ENCODE assay signal across 1 cellular context in genomic region chr1:211676106-211676583, GRCh38.
A peak's percentile ranks its signal among the peaks of the same experiment; 100 is the strongest.
TF ChIP-seq lines count a peak whose summit lies in the region.

No MANE protein-coding gene starts in this region.

TF ChIP-seq in K562, 482 proteins besides CTCF, POLR2A, EP300 and RAD21 (continued from another document and continues in another):
- no peak for TF ChIP-seq ZNF407 (IDR thresholded peaks at IDR 0.05; ENCODE audit: low read depth)
- TF ChIP-seq BMI1 (IDR thresholded peaks at IDR 0.05; ENCODE audit: low read length), result no peak
- TF ChIP-seq SMARCA5 (IDR thresholded peaks at IDR 0.05), result peak; percentile 64; the same call in 1 of the 2 replicates
- TF ChIP-seq NR2C1 (IDR thresholded peaks at IDR 0.05), result no peak
- no peak for TF ChIP-seq NR2C1 (tag; IDR thresholded peaks at IDR 0.05)
- TF ChIP-seq CLOCK (CRISPR knock-in tag; IDR thresholded peaks at IDR 0.05; ENCODE audit: borderline replicate concordance), result no peak
- no peak for TF ChIP-seq ARID2 (IDR thresholded peaks at IDR 0.05)
- no peak for TF ChIP-seq ARID3A (IDR thresholded peaks at IDR 0.05; ENCODE audit: borderline replicate concordance, low read depth, low read length)
- 0 out of 2 replicates have a peak, but pooled peaks have one; percentile 3 for TF ChIP-seq MAFK (IDR thresholded peaks at IDR 0.05; ENCODE audit: low read length)
- TF ChIP-seq ZNF134 (CRISPR knock-in tag; conservative IDR thresholded peaks at IDR 0.05), result no peak
- no peak for TF ChIP-seq HMGXB4 (CRISPR knock-in tag; IDR thresholded peaks at IDR 0.05)
- TF ChIP-seq ZC3H4 (CRISPR knock-in tag; IDR thresholded peaks at IDR 0.05; ENCODE audit: borderline replicate concordance), result no peak
- TF ChIP-seq ZNF436 (CRISPR knock-in tag; IDR thresholded peaks at IDR 0.05), result no peak
- TF ChIP-seq ESRRA (IDR thresholded peaks at IDR 0.05; ENCODE audit: borderline replicate concordance, low read depth), result no peak; the same call in 1 of the 2 replicates
- no peak for TF ChIP-seq SIN3A (IDR thresholded peaks at IDR 0.05; ENCODE audit: borderline replicate concordance in 2 of 2, control insufficient read depth in 1 of 2, low read depth in 2 of 2, low read length in 2 of 2)
- no peak for TF ChIP-seq PRPF4 (IDR thresholded peaks at IDR 0.05; ENCODE audit: insufficient read depth, low read depth, low read length, poor library complexity, severe bottlenecking)
- no peak for TF ChIP-seq ARHGAP35 (IDR thresholded peaks at IDR 0.05; ENCODE audit: partially characterized antibody)
- TF ChIP-seq TOE1 (IDR thresholded peaks at IDR 0.05; ENCODE audit: borderline replicate concordance), result no peak
- no peak for TF ChIP-seq TOE1 (CRISPR knock-in tag; IDR thresholded peaks at IDR 0.05; ENCODE audit: borderline replicate concordance, low read depth)
- TF ChIP-seq ZNF197 (CRISPR knock-in tag; IDR thresholded peaks at IDR 0.05; ENCODE audit: low read depth), result no peak
- no peak for TF ChIP-seq ZNF140 (CRISPR knock-in tag; IDR thresholded peaks at IDR 0.05)
- TF ChIP-seq FOXO4 (CRISPR knock-in tag; IDR thresholded peaks at IDR 0.05), result no peak
- TF ChIP-seq WHSC1 (IDR thresholded peaks at IDR 0.05; ENCODE audit: low read length), result no peak
- no peak for TF ChIP-seq ATF6 (CRISPR knock-in tag; IDR thresholded peaks at IDR 0.05)
- no peak for TF ChIP-seq OTX1 (CRISPR knock-in tag; IDR thresholded peaks at IDR 0.05)
- TF ChIP-seq ZNF311 (CRISPR knock-in tag; IDR thresholded peaks at IDR 0.05), result no peak
- 0 out of 2 replicates have a peak, but pooled peaks have one; percentile 6 for TF ChIP-seq CTBP1 (IDR thresholded peaks at IDR 0.05; ENCODE audit: borderline replicate concordance)
- TF ChIP-seq ZNF449 (CRISPR knock-in tag; IDR thresholded peaks at IDR 0.05), result no peak
- TF ChIP-seq CREB1 (IDR thresholded peaks at IDR 0.05), result no peak
- no peak for TF ChIP-seq CREB1 (CRISPR knock-in tag; IDR thresholded peaks at IDR 0.05)
- no peak for TF ChIP-seq SIRT6 (IDR thresholded peaks at IDR 0.05; ENCODE audit: low read depth, low read length)
- no peak for TF ChIP-seq PHB (CRISPR knock-in tag; IDR thresholded peaks at IDR 0.05)
- no peak for TF ChIP-seq ZNF253 (CRISPR knock-in tag; conservative IDR thresholded peaks at IDR 0.05)
- no peak for TF ChIP-seq TCF7 (IDR thresholded peaks at IDR 0.05; ENCODE audit: borderline replicate concordance)
- TF ChIP-seq E2F8 (IDR thresholded peaks at IDR 0.05; ENCODE audit: low read depth, partially characterized antibody), result no peak
- no peak for TF ChIP-seq MYBL2 (IDR thresholded peaks at IDR 0.05; ENCODE audit: low read depth)
- no peak for TF ChIP-seq MYBL2 (CRISPR knock-in tag; IDR thresholded peaks at IDR 0.05; ENCODE audit: borderline replicate concordance)
- TF ChIP-seq ZNF507 (tag; conservative IDR thresholded peaks at IDR 0.05), result no peak
- no peak for TF ChIP-seq KHSRP (IDR thresholded peaks at IDR 0.05)
- no peak for TF ChIP-seq ZFP1 (CRISPR knock-in tag; IDR thresholded peaks at IDR 0.05)
- TF ChIP-seq STAG1 (CRISPR knock-in tag; IDR thresholded peaks at IDR 0.05; ENCODE audit: borderline replicate concordance), result no peak
- no peak for TF ChIP-seq ETV1 (tag; conservative IDR thresholded peaks at IDR 0.05; ENCODE audit: low read depth)
- no peak for TF ChIP-seq POLR3A (IDR thresholded peaks at IDR 0.05; ENCODE audit: borderline replicate concordance, extremely low read depth, insufficient read depth, insufficient read length)
